In genomic region chr20:63935447-63935846, GRCh38 we compare ENCODE assay signal across 1 cellular context.
A peak's percentile ranks its signal among the peaks of the same experiment; 100 is the strongest.
TF ChIP-seq lines count a peak whose summit lies in the region.

No MANE protein-coding gene starts in this region.

TF ChIP-seq in HepG2, 621 proteins besides CTCF, POLR2A, EP300 and RAD21:
- TF ChIP-seq AGO2 (optimal IDR thresholded peaks at IDR 0.05; ENCODE audit: low read depth, low read length): peak; percentile 66
- TF ChIP-seq ZNF512 (CRISPR knock-in tag; IDR thresholded peaks at IDR 0.05): no peak
